ENCODE assay signal across 16 cellular contexts in the genomic region with DNA sequence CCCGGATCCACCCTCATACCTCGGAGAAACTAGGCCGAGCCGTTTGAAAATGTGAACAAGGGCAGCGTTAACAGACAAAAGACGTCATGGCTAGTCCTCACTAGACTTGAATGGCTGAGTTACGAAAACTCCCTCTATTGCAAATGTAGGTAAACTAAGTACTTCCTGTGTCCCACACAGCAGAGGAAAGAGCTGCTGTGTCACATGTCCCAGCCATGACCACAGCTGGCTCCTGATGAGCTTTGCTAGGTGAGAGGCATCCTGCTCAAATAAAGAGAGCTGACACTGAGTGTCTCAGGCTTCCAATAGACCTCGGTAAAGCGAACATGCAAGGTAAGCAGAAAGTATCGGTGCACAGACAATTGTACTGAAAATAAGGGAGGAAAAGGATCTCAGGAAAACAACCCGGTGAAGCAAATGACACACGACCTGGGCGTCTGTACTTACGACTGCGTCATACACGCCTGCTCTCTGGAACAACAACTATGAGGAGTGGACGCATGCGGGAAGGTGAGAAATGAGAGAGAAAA. TPM values are rescaled to one million over a fixed set of nuclear protein-coding genes. Genes with fewer than 3 reads are reported as not detected.
DNase-seq lines count a peak whose midpoint lies in the region; ATAC-seq and TF ChIP-seq lines count a peak whose summit lies in the region.
"Had no signal": no experiment of that assay in that cellular context is flagged by ENCODE, and none has a peak within 500 bp of the region (broad histone marks: within the 10 kb centered on the region; RNA-seq: fewer than 3 reads in every experiment).

No MANE protein-coding gene starts in this region.

- peaks cover 19% of the 10 kb centered on the region for H3K4me1 Mint-ChIP-seq in WTC11
- peaks cover 5 to 21% of the 10 kb centered on the region in 2 donors for H3K4me1 Mint-ChIP-seq in effector memory CD8-positive, alpha-beta T cell (ENCODE audit: low read depth in 2 of 2)

- ATAC-seq in WTC11, result no peak
- peak; percentile 97 for ATAC-seq in effector memory CD8-positive, alpha-beta T cell (replicated peaks)
- ATAC-seq in GM21528 (IDR thresholded peaks at IDR 0.05; ENCODE audit: low FRiP score, unreplicated experiment), result no peak
- ATAC-seq: GM12878 had no signal

- H3K36me3 Mint-ChIP-seq in WTC11, result peaks cover 19% of the 10 kb centered on the region
- H3K36me3 Mint-ChIP-seq in effector memory CD8-positive, alpha-beta T cell (ENCODE audit: insufficient read depth), result peaks cover 30% of the 10 kb centered on the region

- no peak for TF ChIP-seq CTCF in WTC11 (IDR thresholded peaks at IDR 0.05)

- H3K9me3 Mint-ChIP-seq in WTC11, result no peaks in the 10 kb centered on the region
- H3K9me3 Mint-ChIP-seq in effector memory CD8-positive, alpha-beta T cell, result no peaks in the 10 kb centered on the region
- H3K9me3 Mint-ChIP-seq: HFFc6 had no signal

- no peak overlapping the region for H3K27ac ChIP-seq in caudate nucleus (ENCODE audit: low read depth, low read length)
- H3K27ac ChIP-seq: SK-N-MC had no signal

- CTCF ChIA-PET in WTC11 (lab: Charles Lee), result no interaction called here

- H3K4me3 Mint-ChIP-seq in WTC11, result no peak overlapping the region
- H3K4me3 Mint-ChIP-seq in effector memory CD8-positive, alpha-beta T cell, result peak overlapping the region; percentile 37 to 40
- H3K4me3 Mint-ChIP-seq: HFFc6 had no signal

- no peaks in the 10 kb centered on the region for H3K27me3 Mint-ChIP-seq in WTC11 (ENCODE audit: low read depth)
- no peaks in the 10 kb centered on the region for H3K27me3 Mint-ChIP-seq in effector memory CD8-positive, alpha-beta T cell

- DNase-seq in stimulated activated CD4-positive, alpha-beta T cell treated with anti-CD3 and anti-CD28 coated beads, Interleukin-4, amount 100 ng/mL, for 24 hours, result peak; percentile 25
- DNase-seq in stimulated activated CD4-positive, alpha-beta T cell treated with anti-CD3 and anti-CD28 coated beads, Interleukin-15, amount 100 ng/mL, for 24 hours, result no peak
- DNase-seq in WTC11 (ENCODE audit: low spot score) (no peak), HCEC 1CT (no peak), caudate nucleus (lab: John Stamatoyannopoulos, UW) (no peak), D341Med (ENCODE audit: low spot score) (no peak)
- peak in 2 of 3 experiments; percentile 13 to 17 for DNase-seq in effector memory CD8-positive, alpha-beta T cell
- DNase-seq: BE2C, heart left ventricle, HFFc6, posterior cingulate gyrus, trophoblast cell had no signal

- H3K27ac Mint-ChIP-seq in WTC11, result peak overlapping the region; percentile 7
- H3K27ac Mint-ChIP-seq in effector memory CD8-positive, alpha-beta T cell, result peak overlapping the region in 1 of 2 donors; percentile 78
- H3K27ac Mint-ChIP-seq: HFFc6 had no signal

- POLR2A ChIA-PET in WTC11 (lab: Charles Lee), result no interaction called here

TF ChIP-seq in WTC11, 78 proteins besides CTCF, POLR2A, EP300 and RAD21:
- no peak for TF ChIP-seq CBFB (CRISPR knock-in tag; IDR thresholded peaks at IDR 0.05; ENCODE audit: low read depth)
TF ChIP-seq in WTC11: peak in this region for 0.

RNA-seq across cellular contexts. Expression of a gene that starts 26.0 kb away (rescaled TPM):
- total RNA-seq in WTC11 (2021), result 0.18 to 0.35 TPM (median 0.30 TPM) in 3 replicates
- total RNA-seq: M059J had no signal

RNA-seq across cellular contexts. Expression of a gene that starts 52.4 kb away (rescaled TPM):
- 27.0 to 31.0 TPM (median 28.9 TPM) in 3 replicates for total RNA-seq in WTC11 (2021)

RNA-seq across cellular contexts. Expression of a gene that starts 52.6 kb away (rescaled TPM):
- 24.0 to 27.4 TPM (median 25.9 TPM) in 3 replicates for total RNA-seq in WTC11 (2021)

Comparison
In these comparisons a context has a peak if more than half of its experiments do, and no peak if none do; other contexts are left out.
1. DNase-seq: peak in stimulated activated CD4-positive, alpha-beta T cell treated with anti-CD3 and anti-CD28 coated beads, Interleukin-4, amount 100 ng/mL, for 24 hours (single experiment) and effector memory CD8-positive, alpha-beta T cell (2 of 3); none in stimulated activated CD4-positive, alpha-beta T cell treated with anti-CD3 and anti-CD28 coated beads, Interleukin-15, amount 100 ng/mL, for 24 hours (single experiment), WTC11 (single experiment), HCEC 1CT (single experiment), caudate nucleus (0 of 61) and D341Med (single experiment).